In genomic region chr12:64181504-64182291, GRCh38 we compare ENCODE assay signal across 7 cellular contexts.
A peak's percentile ranks its signal among the peaks of the same experiment; 100 is the strongest.
DNase-seq lines count a peak whose midpoint lies in the region; ATAC-seq and TF ChIP-seq lines count a peak whose summit lies in the region.

No MANE protein-coding gene starts in this region.

- no peak for ATAC-seq in GM21447 (IDR thresholded peaks at IDR 0.05; ENCODE audit: unreplicated experiment)

- TF ChIP-seq CTCF in GM10266 (IDR thresholded peaks at IDR 0.05; ENCODE audit: control insufficient read depth, insufficient read depth, low read depth, missing control alignments): peak; percentile 48
- TF ChIP-seq CTCF in astrocyte of the cerebellum (IDR thresholded peaks at IDR 0.05; ENCODE audit: low read depth, low read length, missing control alignments): peak; percentile 69

- no peak overlapping the region for H3K4me3 ChIP-seq in astrocyte of the cerebellum (ENCODE audit: low read depth, low read length)

- in situ Hi-C loops in astrocyte of the cerebellum (cut with HindIII; ENCODE audit: low sequenced_read_pairs): loop anchor here (10.0 kb wide), 1 partner anchor 87 kb away; no protein-coding TSS in a partner anchor

- DNase-seq in GM10266 (ENCODE audit: extremely low spot score) (no peak), NCI-H1105 treated with DMSO at 0.1 percent for 48 hours (lab: John Stamatoyannopoulos, UW) (peak; percentile 59), astrocyte of the cerebellum (ENCODE audit: low read depth) (peak; percentile 86), iPS-NIHi11 (ENCODE audit: low spot score) (peak; percentile 52), smooth muscle cell of the brain vasculature (ENCODE audit: low read depth, low spot score) (peak; percentile 56)
- DNase-seq in activated effector memory CD4-positive, alpha-beta T cell treated with anti-CD3 and anti-CD28 coated beads, Interleukin-2, amount 50 U/mL, for 16 hours: no peak

Comparison
In these comparisons a context has a peak if more than half of its experiments do, and no peak if none do; other contexts are left out.
1. DNase-seq: peak in NCI-H1105 treated with DMSO at 0.1 percent for 48 hours (single experiment), astrocyte of the cerebellum (single experiment), iPS-NIHi11 (single experiment) and smooth muscle cell of the brain vasculature (single experiment); none in GM10266 (single experiment) and activated effector memory CD4-positive, alpha-beta T cell treated with anti-CD3 and anti-CD28 coated beads, Interleukin-2, amount 50 U/mL, for 16 hours (single experiment).